In genomic region chr1:112797221-112797620, GRCh38 we compare ENCODE assay signal across 17 cellular contexts.
DNase-seq lines count a peak whose midpoint lies in the region; ATAC-seq and TF ChIP-seq lines count a peak whose summit lies in the region.
"Had no signal": no experiment of that assay in that cellular context is flagged by ENCODE, and none has a peak within 500 bp of the region (broad histone marks: within the 10 kb centered on the region; RNA-seq: fewer than 3 reads in every experiment).

No MANE protein-coding gene starts in this region.

- intact Hi-C loops in Right ventricle myocardium inferior (cut with DNase I) = no loop called here

- H3K27ac Mint-ChIP-seq in mesothelial cell of epicardium (peak overlapping the region; percentile 97), type B pancreatic cell (peak overlapping the region; percentile 93)
- H3K27ac Mint-ChIP-seq: CD4-positive, alpha-beta memory T cell; HFFc6 had no signal

- H3K9me3 Mint-ChIP-seq in mesothelial cell of epicardium (no peaks in the 10 kb centered on the region), type B pancreatic cell (no peaks in the 10 kb centered on the region)
- H3K9me3 Mint-ChIP-seq: HFFc6 had no signal

- TF ChIP-seq CTCF in fibroblast of the aortic adventitia (IDR thresholded peaks at IDR 0.05; ENCODE audit: insufficient read depth, low read length) (no peak), mesothelial cell of epicardium (IDR thresholded peaks at IDR 0.05; ENCODE audit: unreplicated experiment) (no peak), type B pancreatic cell (conservative IDR thresholded peaks at IDR 0.05) (no peak)

- H3K4me3 Mint-ChIP-seq in mesothelial cell of epicardium (no peak overlapping the region), type B pancreatic cell (peak overlapping the region; percentile 32)
- H3K4me3 Mint-ChIP-seq: CD4-positive, alpha-beta memory T cell; HFFc6 had no signal

- DNase-seq in amniotic epithelial cell (ENCODE audit: low read depth) = peak; percentile 41
- DNase-seq in fibroblast of the aortic adventitia (ENCODE audit: low read depth) = peak; percentile 37
- no peak for DNase-seq in mesothelial cell of epicardium (ENCODE audit: low spot score in 2 of 2, unreplicated experiment in 2 of 2)
- no peak for DNase-seq in type B pancreatic cell (ENCODE audit: extremely low spot score, unreplicated experiment)
- DNase-seq in NCI-H1105 treated with DMSO at 0.1 percent for 48 hours (lab: John Stamatoyannopoulos, UW) = no peak
- no peak for DNase-seq in Right ventricle myocardium inferior (ENCODE audit: missing footprints)
- no peak for DNase-seq in NCI-H526 treated with DMSO at 0.1 percent for 48 hours (lab: John Stamatoyannopoulos, UW)
- DNase-seq: C1 segment of cervical spinal cord; Calu3; CD4-positive, alpha-beta memory T cell; COR-L47; DMS53; DMS79 treated with DMSO at 0.1 percent for 48 hours; GF-D8; GOT3; HFFc6 had no signal

- H3K36me3 Mint-ChIP-seq in mesothelial cell of epicardium (no peaks in the 10 kb centered on the region), type B pancreatic cell (no peaks in the 10 kb centered on the region)
- H3K36me3 Mint-ChIP-seq: CD4-positive, alpha-beta memory T cell had no signal

- no peaks in the 10 kb centered on the region for H3K27me3 Mint-ChIP-seq in mesothelial cell of epicardium (ENCODE audit: low read depth)
- H3K27me3 Mint-ChIP-seq in type B pancreatic cell = peaks cover 4% of the 10 kb centered on the region
- H3K27me3 Mint-ChIP-seq: CD4-positive, alpha-beta memory T cell had no signal

- H3K4me1 Mint-ChIP-seq in mesothelial cell of epicardium (peaks cover 61% of the 10 kb centered on the region), type B pancreatic cell (ENCODE audit: unreplicated experiment) (peaks cover 19% of the 10 kb centered on the region)
- H3K4me1 Mint-ChIP-seq: CD4-positive, alpha-beta memory T cell had no signal

- ATAC-seq in Right ventricle myocardium inferior = no peak

- H3K4me3 ChIP-seq in fibroblast of the aortic adventitia (ENCODE audit: low read depth, low read length) = no peak overlapping the region
- H3K4me3 ChIP-seq: HAP-1 had no signal

Comparison
In these comparisons a context has a peak if more than half of its experiments do, and no peak if none do; other contexts are left out.
1. DNase-seq: peak in amniotic epithelial cell (single experiment) and fibroblast of the aortic adventitia (single experiment); none in mesothelial cell of epicardium (0 of 2), type B pancreatic cell (single experiment), NCI-H1105 treated with DMSO at 0.1 percent for 48 hours (single experiment), Right ventricle myocardium inferior (single experiment) and NCI-H526 treated with DMSO at 0.1 percent for 48 hours (single experiment).